Comparison of ENCODE assay signal across 8 cellular contexts in the genomic region with DNA sequence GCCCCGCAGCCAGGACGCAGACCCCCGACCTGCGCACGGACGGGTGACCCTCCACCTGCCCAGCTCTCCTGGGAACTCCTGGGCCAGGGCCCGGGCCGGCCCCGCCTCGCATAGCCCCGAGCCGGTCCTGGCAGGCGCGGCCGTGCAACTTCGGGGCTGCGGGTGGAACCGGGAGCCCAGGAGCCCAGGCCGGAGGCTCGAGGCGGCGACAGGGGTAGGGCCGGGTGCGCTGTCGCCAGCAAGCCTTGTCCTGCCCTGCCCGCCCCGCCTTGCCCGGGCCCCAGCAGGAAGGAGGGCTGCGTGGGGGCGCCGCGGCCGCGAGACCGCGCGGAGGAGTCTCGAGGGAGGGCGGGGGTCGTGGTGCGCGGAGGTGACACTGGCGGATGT. TPM values are rescaled to one million over a fixed set of nuclear protein-coding genes. Genes with fewer than 3 reads are reported as not detected.
DNase-seq lines count a peak whose midpoint lies in the region; ATAC-seq and TF ChIP-seq lines count a peak whose summit lies in the region.

No MANE protein-coding gene starts in this region.

- H3K9ac ChIP-seq in HUES64 (ENCODE audit: low read depth, low read length) = peak overlapping the region; percentile 69
- H3K9ac ChIP-seq in muscle layer of colon (ENCODE audit: low read length) = no peak overlapping the region

- WGBS in HUES64 = 2% methylated on average over 43 of the region's 43 CpGs

- H3K9me3 ChIP-seq in HUES64 (ENCODE audit: insufficient read depth, low read depth, low read length) (no peaks in the 10 kb centered on the region), muscle layer of colon (ENCODE audit: low read length) (no peaks in the 10 kb centered on the region)

- H3K4me1 ChIP-seq in HUES64 (ENCODE audit: insufficient read depth, low read length) (peaks cover 9% of the 10 kb centered on the region; the same call in 1 of the 2 replicates), muscle layer of colon (ENCODE audit: insufficient read depth, low read length) (peaks cover 9% of the 10 kb centered on the region)

- no peaks in the 10 kb centered on the region for H3K36me3 ChIP-seq in HUES64 (ENCODE audit: insufficient read depth, low read length)
- H3K36me3 ChIP-seq in muscle layer of colon (ENCODE audit: insufficient read depth, low read length) = peaks cover 4% of the 10 kb centered on the region

- H3K27ac ChIP-seq in HUES64 (ENCODE audit: low read depth, low read length) (peak overlapping the region; percentile 22), coronary artery (peak overlapping the region; percentile 15 to 84), muscle layer of colon (ENCODE audit: low read depth, low read length) (peak overlapping the region; percentile 80)

- peak overlapping the region; percentile 76 for H3K4me3 ChIP-seq in HUES64 (ENCODE audit: low read length)
- peak overlapping the region; percentile 98 for H3K4me3 ChIP-seq in coronary artery
- H3K4me3 ChIP-seq in muscle layer of colon (ENCODE audit: low read depth in 1 of 2, low read length in 2 of 2) = peak overlapping the region; percentile 71 to 96

- in situ Hi-C loops in GM13977 (cut with MboI; ENCODE audit: low pct_unique_long_range_greater_than_20kb, low sequenced_read_pairs, unreplicated experiment) = no loop called here

- peaks cover 20% of the 10 kb centered on the region for H3K27me3 ChIP-seq in HUES64 (ENCODE audit: insufficient read depth, low read length)
- H3K27me3 ChIP-seq in muscle layer of colon (ENCODE audit: control insufficient read depth in 1 of 2, insufficient read depth in 2 of 2, low read length in 2 of 2) = no peaks in the 10 kb centered on the region

- DNase-seq in coronary artery (ENCODE audit: low spot score) = no peak
- DNase-seq in DMS53 treated with DMSO at 0.1 percent for 48 hours (lab: John Stamatoyannopoulos, UW; ENCODE audit: unreplicated experiment) = no peak
- DNase-seq in NCI-H1105 (lab: John Stamatoyannopoulos, UW) = no peak
- no peak for DNase-seq in GM13977 (ENCODE audit: low spot score)

- TF ChIP-seq CTCF in coronary artery (IDR thresholded peaks at IDR 0.05) = no peak
- no peak for TF ChIP-seq CTCF in GM13977 (IDR thresholded peaks at IDR 0.05; ENCODE audit: extremely low read depth, insufficient read depth, missing control alignments)

- ATAC-seq in GM19397 (IDR thresholded peaks at IDR 0.05; ENCODE audit: unreplicated experiment) = peak; percentile 14
- ATAC-seq in GM21786 (IDR thresholded peaks at IDR 0.05; ENCODE audit: unreplicated experiment) = no peak

RNA-seq across cellular contexts. Expression of gene LMF1, which starts 0.4 kb away (rescaled TPM):
- polyA plus RNA-seq in HUES64 (2013, experiment 1 of 2) = 3.8 TPM
- 6.5 TPM for polyA plus RNA-seq in HUES64 (2013, experiment 2 of 2)

RNA-seq across cellular contexts. Expression of gene SOX8, which starts 11.2 kb away (rescaled TPM):
- polyA plus RNA-seq in HUES64 (2013, experiment 1 of 2) = 3.3 TPM
- polyA plus RNA-seq in HUES64 (2013, experiment 2 of 2) = 5.3 TPM

Comparison
In these comparisons a context has a peak if more than half of its experiments do, and no peak if none do; other contexts are left out.
1. H3K27ac ChIP-seq: peak in every context shown above with its lines; median percentile 80 in muscle layer of colon; 50 in coronary artery; 22 in HUES64.